ENCODE assay signal across 7 cellular contexts in genomic region chr20:30290361-30291063, GRCh38.
DNase-seq lines count a peak whose midpoint lies in the region; ATAC-seq, FAIRE-seq and TF ChIP-seq lines count a peak whose summit lies in the region.
"Not testable (repeated sequence)": the region's sequence is repeated elsewhere in the genome, so short reads cannot be mapped to it uniquely, and the experiment has no call there.

No MANE protein-coding gene starts in this region.

- H3K27ac ChIP-seq in dorsolateral prefrontal cortex (peak overlapping the region in 6 of 59 donors; percentile 31 to 75 (median 62)), kidney (ENCODE audit: low read depth in 2 of 2, low read length in 2 of 2) (peak overlapping the region in 1 of 2 donors; percentile 65)

- not testable (repeated sequence) for H3K27me3 ChIP-seq in NT2/D1 (ENCODE audit: insufficient read depth, insufficient read length); dorsolateral prefrontal cortex

- not testable (repeated sequence) for H3K36me3 ChIP-seq in NT2/D1 (ENCODE audit: insufficient read depth, insufficient read length, low read length); kidney (ENCODE audit: control insufficient read depth in 1 of 2, insufficient read depth in 2 of 2, low read length in 2 of 2)

- 0 out of 2 replicates have a peak, but pooled peaks have one; percentile 3 for TF ChIP-seq CTCF in GM12874 (IDR thresholded peaks at IDR 0.05; ENCODE audit: insufficient read depth, low read depth, low read length)
- not testable (repeated sequence) for TF ChIP-seq CTCF in dorsolateral prefrontal cortex (IDR thresholded peaks at IDR 0.05 in 54 of 56, conservative IDR thresholded peaks at IDR 0.05 in 2 of 56; ENCODE audit: low read depth in 1 of 56, partially characterized antibody in 56 of 56); kidney (IDR thresholded peaks at IDR 0.05; ENCODE audit: borderline replicate concordance, extremely low read depth, insufficient read depth)

- intact Hi-C loops in dorsolateral prefrontal cortex (cut with DNase I); kidney (cut with DNase I); sciatic nerve (cut with DNase I): not testable (repeated sequence)

- peak; percentile 31 for DNase-seq in HK-2 (ENCODE audit: unreplicated experiment)
- DNase-seq in NT2/D1 (ENCODE audit: low read depth, low spot score): peak; percentile 50
- peak; percentile 21 for DNase-seq in activated T-cell treated with anti-CD3 and anti-CD28 coated beads, Interleukin-2, amount 50 U/mL, for 1 hour
- DNase-seq in dorsolateral prefrontal cortex; sciatic nerve (ENCODE audit: low spot score): not testable (repeated sequence)
- peak; percentile 82 for DNase-seq in kidney

- ATAC-seq in sciatic nerve: peak; percentile 60

- H3K9me3 ChIP-seq in NT2/D1 (ENCODE audit: insufficient read depth, low read length); kidney (ENCODE audit: control insufficient read depth in 1 of 2, low read length in 2 of 2): not testable (repeated sequence)

- H3K9ac ChIP-seq in NT2/D1 (ENCODE audit: insufficient read length, low read depth); kidney (ENCODE audit: low read length in 2 of 2): not testable (repeated sequence)

- not testable (repeated sequence) for H3K4me3 ChIP-seq in NT2/D1 (ENCODE audit: insufficient read length, low read depth)
- H3K4me3 ChIP-seq in dorsolateral prefrontal cortex: peak overlapping the region in 32 of 59 donors; percentile 7 to 57 (median 36)
- peak overlapping the region; percentile 48 for H3K4me3 ChIP-seq in kidney (ENCODE audit: low read length in 2 of 2)

- H3K4me1 ChIP-seq in NT2/D1 (ENCODE audit: insufficient read depth, insufficient read length); kidney (ENCODE audit: control insufficient read depth in 1 of 2, insufficient read depth in 1 of 2, low read depth in 1 of 2, low read length in 2 of 2): not testable (repeated sequence)

- not testable (repeated sequence) for FAIRE-seq in kidney (lab: Jason Lieb, UNC)
